Comparison of ENCODE assay signal across 22 cellular contexts in the genomic region with DNA sequence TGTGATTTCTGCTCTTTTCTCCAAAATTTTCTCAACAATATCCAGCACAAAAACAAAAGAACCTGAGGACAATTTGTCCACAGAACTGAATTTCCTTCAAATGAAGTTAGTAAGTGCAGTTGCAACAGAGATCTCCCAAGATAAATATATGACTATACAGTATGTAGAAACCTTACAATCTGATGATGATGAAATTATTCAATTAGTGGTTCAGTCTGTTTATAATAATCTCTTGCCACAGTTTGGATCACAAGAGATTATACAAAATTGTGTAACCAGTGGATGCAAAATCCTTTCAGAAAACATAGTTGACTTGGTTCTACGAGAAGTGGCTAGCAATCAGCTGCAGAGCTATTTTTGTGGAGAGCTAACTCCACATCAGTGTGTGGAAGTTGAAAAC.
"Had no signal": no experiment of that assay in that cellular context is flagged by ENCODE, and none has a peak within 500 bp of the region (broad histone marks: within the 10 kb centered on the region; RNA-seq: fewer than 3 reads in every experiment).

No MANE protein-coding gene starts in this region.

- H3K4me3 ChIP-seq: body of pancreas, left lung, lung, sigmoid colon, spleen, thoracic aorta, upper lobe of left lung had no signal

- H3K4me1 ChIP-seq: body of pancreas, left lung, sigmoid colon, spleen, upper lobe of left lung had no signal

- FAIRE-seq: endometrium had no signal

- ATAC-seq: activated CD4-positive, alpha-beta T cell treated with anti-CD3 and anti-CD28 coated beads for 36 hours; activated T-cell treated with anti-CD3 and anti-CD28 coated beads, Interleukin-2, amount 50 U/mL, for 4 hours; body of pancreas; left lung had no signal

- H3K27ac ChIP-seq: body of pancreas, left lung, sigmoid colon, spleen, thoracic aorta, upper lobe of left lung had no signal

- H3K9me3 ChIP-seq: body of pancreas, thoracic aorta, upper lobe of left lung had no signal

- H3K36me3 ChIP-seq: left lung, sigmoid colon, spleen, thoracic aorta, upper lobe of left lung had no signal

- DNase-seq: activated B cell treated with CpG ODN at 0.5 μM for 24 hours; activated CD4-positive, alpha-beta T cell treated with anti-CD3 and anti-CD28 coated beads for 36 hours; activated CD4-positive, alpha-beta T cell treated with anti-CD3 and anti-CD28 coated beads, Interleukin-2, amount 50 U/mL, for 48 hours; activated CD8-positive, alpha-beta memory T cell treated with anti-CD3 and anti-CD28 coated beads, Interleukin-2, amount 50 U/mL, for 48 hours; activated naive CD4-positive, alpha-beta T cell treated with anti-CD3 and anti-CD28 coated beads for 36 hours; activated T-cell treated with anti-CD3 and anti-CD28 coated beads, Interleukin-2, amount 50 U/mL, for 4 hours; anterior cingulate cortex; body of pancreas; caudate nucleus; effector CD4-positive, alpha-beta T cell; erythroblast; left lung; natural killer cell; sigmoid colon; spleen; stimulated activated CD4-positive, alpha-beta T cell treated with anti-CD3 and anti-CD28 coated beads, Interleukin-4, amount 100 ng/mL, for 1 hour; stimulated activated naive CD4-positive, alpha-beta T cell; T-helper 9 cell; upper lobe of left lung had no signal

- H3K27me3 ChIP-seq: body of pancreas, left lung, sigmoid colon, spleen, upper lobe of left lung had no signal
